1 cellular context compared by ENCODE assay signal in the genomic region with DNA sequence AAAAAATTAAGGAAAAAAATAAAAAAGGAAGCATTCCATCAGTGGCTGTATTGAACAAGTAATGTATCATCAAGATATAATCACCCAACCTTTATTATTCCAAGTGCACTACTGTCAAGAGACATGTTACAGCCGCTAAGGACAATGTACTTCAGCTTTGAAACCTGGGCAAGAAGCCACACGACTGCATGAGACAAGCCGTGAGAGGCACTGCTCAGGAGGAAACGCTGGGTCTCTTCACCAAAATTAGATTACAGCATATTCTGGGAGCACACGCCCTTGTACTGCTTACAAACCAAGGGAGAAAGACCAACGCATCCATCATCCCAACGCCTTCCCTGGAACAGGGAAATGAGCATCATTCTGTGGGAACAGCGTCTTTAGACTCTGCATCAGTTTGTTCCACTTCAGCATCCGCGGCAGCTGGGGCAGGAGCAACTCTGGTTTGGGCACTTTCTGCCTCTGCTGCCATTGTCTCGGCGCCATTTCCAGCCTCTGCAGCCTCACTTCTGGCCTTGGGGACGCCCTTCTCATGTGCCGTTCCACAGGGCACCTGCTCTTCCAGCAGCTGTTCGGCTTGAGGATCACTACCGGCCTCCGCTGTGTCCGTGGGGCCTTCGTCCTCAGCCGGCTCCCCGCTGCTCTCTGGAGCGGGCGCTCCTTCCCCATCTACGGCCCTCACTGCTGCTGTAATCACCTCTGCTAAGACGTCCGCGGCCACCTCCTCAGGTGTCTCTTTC.
TF ChIP-seq lines count a peak whose summit lies in the region.

No MANE protein-coding gene starts in this region.

TF ChIP-seq in GM12878, 131 proteins besides CTCF, POLR2A, EP300 and RAD21 (continued from another document):
- TF ChIP-seq BCLAF1 (IDR thresholded peaks at IDR 0.05), result no peak
- no peak for TF ChIP-seq TAF1 (IDR thresholded peaks at IDR 0.05; ENCODE audit: borderline replicate concordance, low read depth, low read length)
